In the genomic region with DNA sequence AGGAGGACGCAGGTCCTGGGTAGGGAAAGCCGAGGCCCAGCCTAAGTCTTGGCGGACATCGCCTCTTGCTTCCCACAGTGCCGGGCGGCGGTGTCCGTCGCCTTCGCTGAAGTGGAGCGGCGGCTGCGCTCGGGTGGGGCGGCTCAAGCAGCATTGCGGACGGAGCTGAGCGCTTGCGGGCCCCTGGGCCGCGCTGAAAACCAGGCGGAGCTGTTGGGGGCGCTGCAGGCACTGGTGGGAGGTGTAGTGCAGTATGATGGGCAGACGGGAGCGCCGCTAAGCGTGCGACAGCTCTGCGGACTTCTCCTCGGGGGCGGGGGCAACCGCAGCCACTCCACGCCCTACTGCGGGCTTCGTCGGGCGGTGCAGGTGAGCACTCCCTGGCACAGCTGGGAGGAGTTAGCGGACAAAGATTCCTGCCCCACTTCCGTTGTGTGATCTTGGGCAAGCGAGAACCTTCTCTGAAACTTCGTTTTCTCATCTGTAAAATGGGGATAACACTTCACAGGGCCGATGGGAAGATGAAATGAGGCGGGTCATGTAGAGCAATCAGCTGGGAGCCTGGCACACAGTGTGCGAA, we compare ENCODE assay signal across 8 cellular contexts. TPM values are rescaled to one million over a fixed set of nuclear protein-coding genes. Genes with fewer than 3 reads are reported as not detected.
A peak's percentile ranks its signal among the peaks of the same experiment; 100 is the strongest.
DNase-seq lines count a peak whose midpoint lies in the region; ATAC-seq and TF ChIP-seq lines count a peak whose summit lies in the region.

No MANE protein-coding gene starts in this region.

- H3K36me3 ChIP-seq in left lung = no peaks in the 10 kb centered on the region

- H3K4me3 ChIP-seq in WI38 (ENCODE audit: low read depth, low read length) (peak overlapping the region; percentile 54), left lung (peak overlapping the region; percentile 41 to 46)

- intact Hi-C loops in left lung (cut with DNase I) = no loop called here

- TF ChIP-seq CTCF in WI38 (IDR thresholded peaks at IDR 0.05; ENCODE audit: low read depth, low read length) (peak; percentile 9; the same call in 1 of the 2 replicates), left lung (IDR thresholded peaks at IDR 0.05) (no peak)

- H3K9me3 ChIP-seq in left lung = no peaks in the 10 kb centered on the region

- DNase-seq in NCI-H1417 treated with DMSO at 0.1 percent for 48 hours (lab: John Stamatoyannopoulos, UW) (peak; percentile 58), left lung (peak; percentile 87 to 93), middle frontal gyrus (ENCODE audit: extremely low spot score, low spot score) (no peak)
- DNase-seq in central memory CD4-positive, alpha-beta T cell = peak; percentile 71
- peak in 2 of 3 donors; percentile 61 to 71 for DNase-seq in stimulated activated CD4-positive, alpha-beta T cell treated with anti-CD3 and anti-CD28 coated beads, TNF-alpha, amount 100 ng/mL, for 48 hours (ENCODE audit: low read depth in 3 of 3)

- H3K27ac ChIP-seq in left lung = peak overlapping the region; percentile 75 to 85

- H3K27me3 ChIP-seq in left lung = peaks cover 6 to 94% of the 10 kb centered on the region in 2 donors

- peak; percentile 77 for ATAC-seq in GM18498 (IDR thresholded peaks at IDR 0.05; ENCODE audit: unreplicated experiment)
- peak; percentile 76 for ATAC-seq in HG02678 (IDR thresholded peaks at IDR 0.05; ENCODE audit: unreplicated experiment)
- ATAC-seq in left lung = peak; percentile 94

- H3K4me1 ChIP-seq in left lung = peaks cover 0 to 7% of the 10 kb centered on the region in 2 donors

RNA-seq across cellular contexts. Expression of gene PRSS16, which starts 4.3 kb away (rescaled TPM):
- 10 to 100 TPM; 12.3 to 18.3 TPM for total RNA-seq in left lung
